In the genomic region with DNA sequence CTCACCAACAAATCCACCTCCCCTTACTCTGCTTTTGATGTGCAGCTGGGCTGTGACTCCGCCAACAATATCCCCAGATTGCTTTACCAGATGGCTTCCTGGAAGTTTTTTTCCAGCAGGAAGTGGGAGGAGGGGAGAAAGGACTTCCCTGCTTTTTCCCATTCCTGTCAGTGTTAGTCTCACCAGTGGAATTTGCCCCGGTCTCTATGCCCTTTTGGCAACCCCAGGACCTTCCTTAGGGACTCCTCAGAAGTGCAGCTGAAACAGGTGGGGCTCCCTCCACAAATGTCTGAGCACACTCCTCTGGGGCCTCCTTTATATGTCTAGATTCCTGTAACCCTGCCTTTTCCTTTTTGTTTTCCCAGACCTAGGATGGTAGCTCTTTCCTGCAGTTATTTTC, we compare ENCODE assay signal across 13 cellular contexts.
A peak's percentile ranks its signal among the peaks of the same experiment; 100 is the strongest.
DNase-seq lines count a peak whose midpoint lies in the region; ATAC-seq lines count a peak whose summit lies in the region.
"Had no signal": no experiment of that assay in that cellular context is flagged by ENCODE, and none has a peak within 500 bp of the region (broad histone marks: within the 10 kb centered on the region; RNA-seq: fewer than 3 reads in every experiment).

No MANE protein-coding gene starts in this region.

- DNase-seq in NCI-H524 (lab: John Stamatoyannopoulos, UW): peak; percentile 0 to 52
- DNase-seq in NCI-H524 treated with DMSO at 0.1 percent for 48 hours (lab: John Stamatoyannopoulos, UW): no peak
- DNase-seq in DMS 273 (lab: John Stamatoyannopoulos, UW; ENCODE audit: unreplicated experiment): peak; percentile 61
- DNase-seq in NCI-H82 treated with DMSO at 0.1 percent for 48 hours (lab: John Stamatoyannopoulos, UW; ENCODE audit: unreplicated experiment): peak; percentile 2
- peak; percentile 27 for DNase-seq in left kidney (ENCODE audit: low read depth, low spot score)
- DNase-seq: 8988T; CD4-positive, CD25-positive, alpha-beta regulatory T cell; DMS153; DMS79 treated with DMSO at 0.1 percent for 48 hours; EL had no signal

- ATAC-seq in GM21390 (IDR thresholded peaks at IDR 0.05; ENCODE audit: unreplicated experiment): no peak
- no peak for ATAC-seq in HG03095 (IDR thresholded peaks at IDR 0.05; ENCODE audit: unreplicated experiment)
- ATAC-seq: HCT116 had no signal
